8 cellular contexts compared by ENCODE assay signal in the genomic region with DNA sequence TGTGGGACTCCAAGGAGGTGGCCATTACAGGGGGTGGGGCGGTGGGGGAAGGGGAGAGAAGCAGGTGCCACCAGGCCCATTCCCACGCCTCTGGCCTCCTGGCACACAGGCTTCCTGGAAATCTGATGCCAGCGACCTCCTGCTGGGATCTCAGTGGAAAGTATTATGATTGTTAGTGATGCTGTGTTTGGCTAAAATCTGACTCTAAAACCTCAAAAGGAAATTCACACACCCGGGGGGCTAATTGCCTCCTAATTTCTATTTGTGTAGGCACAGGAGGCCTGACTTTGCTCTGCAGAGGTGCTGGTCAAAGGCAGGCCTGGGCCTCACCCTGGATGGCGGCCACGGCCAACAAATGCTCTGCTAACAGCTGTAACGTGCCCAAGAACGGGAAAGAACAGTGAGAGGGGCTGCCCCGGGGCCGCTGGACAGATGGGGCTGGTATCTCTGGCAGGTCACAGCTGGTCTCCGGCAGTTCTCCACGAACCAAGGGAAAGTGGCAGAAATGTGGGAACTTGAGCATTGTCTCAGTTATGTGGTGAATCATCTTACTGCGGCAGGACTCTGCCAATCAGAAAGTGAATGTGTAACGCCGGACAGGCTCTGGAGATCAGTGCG. TPM values are rescaled to one million over a fixed set of nuclear protein-coding genes. Genes with fewer than 3 reads are reported as not detected.
DNase-seq lines count a peak whose midpoint lies in the region; TF ChIP-seq lines count a peak whose summit lies in the region.
"Had no signal": no experiment of that assay in that cellular context is flagged by ENCODE, and none has a peak within 500 bp of the region (broad histone marks: within the 10 kb centered on the region; RNA-seq: fewer than 3 reads in every experiment).

No MANE protein-coding gene starts in this region.

- peaks cover 0 to 9% of the 10 kb centered on the region in 2 donors for H3K27me3 ChIP-seq in breast epithelium

- peak; percentile 28 for DNase-seq in NCI-H2196 treated with DMSO at 0.1 percent for 48 hours (lab: John Stamatoyannopoulos, UW; ENCODE audit: unreplicated experiment)
- DNase-seq in breast epithelium (ENCODE audit: low spot score in 2 of 2), result peak in 1 of 2 donors; percentile 73
- peak; percentile 36 for DNase-seq in skeletal muscle cell (ENCODE audit: low read depth)
- no peak for DNase-seq in effector CD4-positive, alpha-beta T cell
- no peak for DNase-seq in AG08395 (ENCODE audit: low spot score)
- DNase-seq in LoVo (ENCODE audit: low spot score), result no peak
- DNase-seq: naive B cell had no signal

- POLR2A ChIA-PET in HEK293 (lab: Yijun Ruan, JAX), result interaction anchor here (0.6 kb wide), 1 partner anchor 94 kb away, joined by 8 read pairs; no protein-coding TSS in a partner anchor

- CTCF ChIA-PET in HEK293 (lab: Yijun Ruan, JAX), result interaction anchor here (0.7 to 7.0 kb wide), 11 partner anchors 10 to 195 kb away, joined by 3 to 111 read pairs (median 6); no protein-coding TSS in a partner anchor

- intact Hi-C loops in breast epithelium (cut with DNase I; ENCODE audit: low total_unique reads), result loop anchor here (10.0 kb wide), 1 partner anchor 743 kb away; no protein-coding TSS in a partner anchor

- H3K4me3 ChIP-seq in HEK293 (ENCODE audit: low read depth, low read length) (no peak overlapping the region), breast epithelium (no peak overlapping the region), skeletal muscle cell (ENCODE audit: low read depth, low read length) (no peak overlapping the region)

- H3K9me3 ChIP-seq in HEK293 (ENCODE audit: control insufficient read depth, insufficient read depth, low read depth, low read length), result no peaks in the 10 kb centered on the region
- no peaks in the 10 kb centered on the region for H3K9me3 ChIP-seq in breast epithelium

- TF ChIP-seq CTCF in HEK293 (tag by site-specific recombination; IDR thresholded peaks at IDR 0.05) (no peak), breast epithelium (IDR thresholded peaks at IDR 0.05) (no peak)

- H3K27ac ChIP-seq in HEK293 (ENCODE audit: extremely low read depth, low read depth, low read length), result peak overlapping the region; percentile 58; the same call in 1 of the 2 replicates
- peak overlapping the region; percentile 39 to 56 for H3K27ac ChIP-seq in breast epithelium

- H3K36me3 ChIP-seq in HEK293 (ENCODE audit: control insufficient read depth in 2 of 2, insufficient read depth in 1 of 2, low read length in 2 of 2) (no peaks in the 10 kb centered on the region), breast epithelium (no peaks in the 10 kb centered on the region)

- H3K4me1 ChIP-seq in HEK293 (ENCODE audit: control insufficient read depth, insufficient read depth, low read length) (peaks cover 14% of the 10 kb centered on the region), breast epithelium (no peaks in the 10 kb centered on the region)

- no peak for TF ChIP-seq POLR2A in breast epithelium (IDR thresholded peaks at IDR 0.05)

TF ChIP-seq in HEK293, 187 proteins besides CTCF, POLR2A, EP300 and RAD21 (continues in another document):
- peak; percentile 77 for TF ChIP-seq ZNF18 (tag by site-specific recombination; IDR thresholded peaks at IDR 0.05)
- TF ChIP-seq ZNF585B (tag by site-specific recombination; IDR thresholded peaks at IDR 0.05), result no peak
- no peak for TF ChIP-seq AEBP2 (tag by site-specific recombination; IDR thresholded peaks at IDR 0.05; ENCODE audit: borderline replicate concordance)
- TF ChIP-seq ZNF692 (tag by site-specific recombination; IDR thresholded peaks at IDR 0.05), result 0 out of 2 replicates have a peak, but pooled peaks have one; percentile 26
- TF ChIP-seq ZFHX2 (tag by site-specific recombination; conservative IDR thresholded peaks at IDR 0.05), result 0 out of 2 replicates have a peak, but pooled peaks have one; percentile 12
- peak; percentile 77 for TF ChIP-seq ZNF843 (tag by site-specific recombination; IDR thresholded peaks at IDR 0.05)
- no peak for TF ChIP-seq TSHZ1 (tag by site-specific recombination; IDR thresholded peaks at IDR 0.05; ENCODE audit: borderline replicate concordance)
- no peak for TF ChIP-seq KLF9 (tag by site-specific recombination; IDR thresholded peaks at IDR 0.05; ENCODE audit: low read depth)
- peak; percentile 99 for TF ChIP-seq GLIS1 (tag by site-specific recombination; IDR thresholded peaks at IDR 0.05)
- peak; percentile 26; the same call in 1 of the 2 replicates for TF ChIP-seq ZNF629 (tag by site-specific recombination; IDR thresholded peaks at IDR 0.05)

RNA-seq across cellular contexts. Expression of gene FAM181A, which starts 14.3 kb away (rescaled TPM):
- total RNA-seq in breast epithelium, result not detected

RNA-seq across cellular contexts. Expression of gene ASB2, which starts 35.0 kb away (rescaled TPM):
- 1 to 10 TPM in 2 of 3 donors, not detected in 1; 1.3 to 2.0 TPM for total RNA-seq in breast epithelium

RNA-seq across cellular contexts. Expression of gene CCDC197, which starts 55.7 kb away (rescaled TPM):
- total RNA-seq in breast epithelium, result not detected

Comparison
In these comparisons a context has a peak if more than half of its experiments do, and no peak if none do; other contexts are left out.
1. DNase-seq: peak in NCI-H2196 treated with DMSO at 0.1 percent for 48 hours (single experiment) and skeletal muscle cell (single experiment); none in effector CD4-positive, alpha-beta T cell (single experiment), AG08395 (single experiment) and LoVo (single experiment).